Comparison of ENCODE assay signal across 9 cellular contexts in genomic region chr12:46430340-46430948, GRCh38. TPM values are rescaled to one million over a fixed set of nuclear protein-coding genes. Genes with fewer than 3 reads are reported as not detected.
DNase-seq lines count a peak whose midpoint lies in the region; ATAC-seq and TF ChIP-seq lines count a peak whose summit lies in the region.
"Had no signal": no experiment of that assay in that cellular context is flagged by ENCODE, and none has a peak within 500 bp of the region (broad histone marks: within the 10 kb centered on the region; RNA-seq: fewer than 3 reads in every experiment).

No MANE protein-coding gene starts in this region.

- peaks cover 6% of the 10 kb centered on the region for H3K36me3 Mint-ChIP-seq in activated B cell treated with CpG ODN at 0.5 μM for 24 hours (ENCODE audit: low read depth)
- H3K36me3 Mint-ChIP-seq in stimulated activated naive CD8-positive, alpha-beta T cell treated with anti-CD3 and anti-CD28 coated beads, Interleukin-15, Interleukin-2, amounts not matched to agents 100 ng/mL and 50 ng/mL, for 24 hours (ENCODE audit: low read depth), result peaks cover 16% of the 10 kb centered on the region

- H3K27me3 ChIP-seq in left ventricle myocardium inferior (ENCODE audit: low read depth), result no peaks in the 10 kb centered on the region
- H3K27me3 ChIP-seq: ovary had no signal

- H3K9me3 Mint-ChIP-seq in activated B cell treated with CpG ODN at 0.5 μM for 24 hours, result no peaks in the 10 kb centered on the region
- peaks cover 9% of the 10 kb centered on the region for H3K9me3 Mint-ChIP-seq in stimulated activated naive CD8-positive, alpha-beta T cell treated with anti-CD3 and anti-CD28 coated beads, Interleukin-15, Interleukin-2, amounts not matched to agents 100 ng/mL and 50 ng/mL, for 24 hours

- peaks cover 6% of the 10 kb centered on the region for H3K9me3 ChIP-seq in left ventricle myocardium inferior (replicated peaks)
- H3K9me3 ChIP-seq: ovary had no signal

- H3K27me3 Mint-ChIP-seq in activated B cell treated with CpG ODN at 0.5 μM for 24 hours, result no peaks in the 10 kb centered on the region
- H3K27me3 Mint-ChIP-seq in stimulated activated naive CD8-positive, alpha-beta T cell treated with anti-CD3 and anti-CD28 coated beads, Interleukin-15, Interleukin-2, amounts not matched to agents 100 ng/mL and 50 ng/mL, for 24 hours, result no peaks in the 10 kb centered on the region

- no peak overlapping the region for H3K4me3 ChIP-seq in left ventricle myocardium inferior
- H3K4me3 ChIP-seq: ovary had no signal

- peak overlapping the region; percentile 62 for H3K27ac Mint-ChIP-seq in activated B cell treated with CpG ODN at 0.5 μM for 24 hours
- peak overlapping the region; percentile 95 for H3K27ac Mint-ChIP-seq in stimulated activated naive CD8-positive, alpha-beta T cell treated with anti-CD3 and anti-CD28 coated beads, Interleukin-15, Interleukin-2, amounts not matched to agents 100 ng/mL and 50 ng/mL, for 24 hours

- H3K4me3 Mint-ChIP-seq in activated B cell treated with CpG ODN at 0.5 μM for 24 hours, result no peak overlapping the region
- H3K4me3 Mint-ChIP-seq in stimulated activated naive CD8-positive, alpha-beta T cell treated with anti-CD3 and anti-CD28 coated beads, Interleukin-15, Interleukin-2, amounts not matched to agents 100 ng/mL and 50 ng/mL, for 24 hours, result peak overlapping the region; percentile 66

- DNase-seq in DMS53 (lab: John Stamatoyannopoulos, UW) (peak; percentile 95), activated B cell treated with CpG ODN at 0.5 μM for 24 hours (no peak), left ventricle myocardium inferior (no peak), NCI-H1417 treated with DMSO at 0.1 percent for 48 hours (lab: John Stamatoyannopoulos, UW) (no peak), NCI-H774 (lab: John Stamatoyannopoulos, UW) (no peak)

- peaks cover 10% of the 10 kb centered on the region for H3K4me1 Mint-ChIP-seq in activated B cell treated with CpG ODN at 0.5 μM for 24 hours
- H3K4me1 Mint-ChIP-seq in stimulated activated naive CD8-positive, alpha-beta T cell treated with anti-CD3 and anti-CD28 coated beads, Interleukin-15, Interleukin-2, amounts not matched to agents 100 ng/mL and 50 ng/mL, for 24 hours (ENCODE audit: low read depth), result peaks cover 34% of the 10 kb centered on the region

- intact Hi-C loops in activated B cell treated with CpG ODN at 0.5 μM for 24 hours (cut with micrococcal nuclease) (loop anchor here (10.0 kb wide), 1 partner anchor 46 kb away; no protein-coding TSS in a partner anchor), left ventricle myocardium inferior (cut with micrococcal nuclease) (no loop called here)

- H3K27ac ChIP-seq in left ventricle myocardium inferior (replicated peaks), result peak overlapping the region; percentile 77
- H3K27ac ChIP-seq: ovary had no signal

- H3K36me3 ChIP-seq in left ventricle myocardium inferior, result no peaks in the 10 kb centered on the region
- H3K36me3 ChIP-seq: ovary had no signal

- CTCF ChIA-PET in activated B cell treated with CpG ODN at 0.5 μM for 24 hours (lab: Charles Lee), result no interaction called here

- TF ChIP-seq CTCF in activated B cell treated with CpG ODN at 0.5 μM for 24 hours (IDR thresholded peaks at IDR 0.05) (no peak), left ventricle myocardium inferior (IDR thresholded peaks at IDR 0.05; ENCODE audit: borderline replicate concordance) (no peak)

- POLR2A ChIA-PET in activated B cell treated with CpG ODN at 0.5 μM for 24 hours (lab: Charles Lee), result interaction anchor here (0.7 to 1.4 kb wide), 3 partner anchors 44 to 47 kb away, joined by 3 to 5 read pairs (median 4); no protein-coding TSS in a partner anchor

- peaks cover 35% of the 10 kb centered on the region for H3K4me1 ChIP-seq in left ventricle myocardium inferior

- ATAC-seq in HG03378 (IDR thresholded peaks at IDR 0.05; ENCODE audit: unreplicated experiment), result peak; percentile 73
- ATAC-seq in activated B cell treated with CpG ODN at 0.5 μM for 24 hours (ENCODE audit: low read depth), result no peak
- no peak for ATAC-seq in GM19328 (IDR thresholded peaks at IDR 0.05; ENCODE audit: unreplicated experiment)

RNA-seq across cellular contexts. Expression of gene SLC38A2, which starts 57.9 kb away (rescaled TPM):
- total RNA-seq in activated B cell treated with CpG ODN at 0.5 μM for 24 hours, result 231 and 247 TPM in 2 replicates
- 129 TPM for total RNA-seq in left ventricle myocardium inferior
